ENCODE assay signal across 11 cellular contexts in genomic region chr14:99522457-99522891, GRCh38. TPM values are rescaled to one million over a fixed set of nuclear protein-coding genes. Genes with fewer than 3 reads are reported as not detected.
DNase-seq lines count a peak whose midpoint lies in the region; ATAC-seq and TF ChIP-seq lines count a peak whose summit lies in the region.
"Had no signal": no experiment of that assay in that cellular context is flagged by ENCODE, and none has a peak within 500 bp of the region (broad histone marks: within the 10 kb centered on the region; RNA-seq: fewer than 3 reads in every experiment).

No MANE protein-coding gene starts in this region.

- H3K9me3 Mint-ChIP-seq in nephron progenitor cell, result no peaks in the 10 kb centered on the region
- H3K9me3 Mint-ChIP-seq: activated CD4-positive, alpha-beta memory T cell treated with anti-CD3 and anti-CD28 coated beads, Interleukin-2, amount 10 ng/mL, durations not matched to agents 7 days and 5 days had no signal

- H3K4me3 Mint-ChIP-seq in nephron progenitor cell, result peak overlapping the region; percentile 63
- H3K4me3 Mint-ChIP-seq: activated CD4-positive, alpha-beta memory T cell treated with anti-CD3 and anti-CD28 coated beads, Interleukin-2, amount 10 ng/mL, durations not matched to agents 7 days and 5 days had no signal

- H3K36me3 ChIP-seq in esophagus squamous epithelium (peaks cover 0 to 28% (median 0%) of the 10 kb centered on the region in 3 donors), H7 (replicated peaks; ENCODE audit: control insufficient read depth, insufficient read depth, low read length) (no peaks in the 10 kb centered on the region)

- 24 to 40% methylated on average over 4 of the region's 12 CpGs for WGBS in esophagus squamous epithelium, 2 donors

- H3K27ac Mint-ChIP-seq in nephron progenitor cell, result peak overlapping the region; percentile 89
- H3K27ac Mint-ChIP-seq: activated CD4-positive, alpha-beta memory T cell treated with anti-CD3 and anti-CD28 coated beads, Interleukin-2, amount 10 ng/mL, durations not matched to agents 7 days and 5 days had no signal

- H3K9me3 ChIP-seq in esophagus squamous epithelium, result no peaks in the 10 kb centered on the region

- DNase-seq in EL, result peak; percentile 84
- peak; percentile 32 for DNase-seq in NCI-H510A (lab: John Stamatoyannopoulos, UW)
- DNase-seq in esophagus squamous epithelium (lab: John Stamatoyannopoulos, UW), result no peak
- peak; percentile 53 for DNase-seq in nephron progenitor cell
- no peak for DNase-seq in amygdala (lab: John Stamatoyannopoulos, UW)
- DNase-seq in activated CD4-positive, alpha-beta T cell treated with anti-CD3 and anti-CD28 coated beads, Interleukin-2, amount 50 U/mL, for 4 hours, result no peak
- no peak for DNase-seq in H7
- DNase-seq: activated CD4-positive, alpha-beta memory T cell treated with anti-CD3 and anti-CD28 coated beads, Interleukin-2, amount 10 ng/mL, durations not matched to agents 7 days and 5 days; NCI-H526 had no signal

- intact Hi-C loops in esophagus squamous epithelium (cut with DNase I), result no loop called here

- H3K36me3 Mint-ChIP-seq in nephron progenitor cell (ENCODE audit: low read depth), result no peaks in the 10 kb centered on the region

- no peak for TF ChIP-seq POLR2A in esophagus squamous epithelium (IDR thresholded peaks at IDR 0.05)

- peaks cover 76% of the 10 kb centered on the region for H3K4me1 Mint-ChIP-seq in nephron progenitor cell

- H3K27ac ChIP-seq in esophagus squamous epithelium, result peak overlapping the region in 3 of 4 donors; percentile 67 to 78 (median 68)
- H3K27ac ChIP-seq: coronary artery had no signal

- H3K4me1 ChIP-seq in esophagus squamous epithelium, result peaks cover 18 to 53% (median 21%) of the 10 kb centered on the region in 3 donors

- no peaks in the 10 kb centered on the region for H3K27me3 ChIP-seq in esophagus squamous epithelium
- H3K27me3 ChIP-seq in H7 (ENCODE audit: control insufficient read depth, insufficient read depth, low read length), result no peaks in the 10 kb centered on the region

- no peaks in the 10 kb centered on the region for H3K27me3 Mint-ChIP-seq in nephron progenitor cell (ENCODE audit: low read depth, poor library complexity)
- H3K27me3 Mint-ChIP-seq: activated CD4-positive, alpha-beta memory T cell treated with anti-CD3 and anti-CD28 coated beads, Interleukin-2, amount 10 ng/mL, durations not matched to agents 7 days and 5 days had no signal

- ATAC-seq in HG03280 (IDR thresholded peaks at IDR 0.05; ENCODE audit: unreplicated experiment), result no peak

- TF ChIP-seq CTCF in esophagus squamous epithelium (IDR thresholded peaks at IDR 0.05), result no peak
- TF ChIP-seq CTCF in nephron progenitor cell (IDR thresholded peaks at IDR 0.05), result no peak

- H3K4me3 ChIP-seq in esophagus squamous epithelium (no peak overlapping the region), H7 (ENCODE audit: insufficient read depth, low read depth, low read length) (no peak overlapping the region)
- H3K4me3 ChIP-seq: coronary artery had no signal

RNA-seq across cellular contexts. Expression of gene CCNK, which starts 41.3 kb away (rescaled TPM):
- 10 to 100 TPM; 13.4 to 39.9 (median 29.5) TPM for total RNA-seq in esophagus squamous epithelium
- 14.2 and 14.7 TPM in 2 replicates for total RNA-seq in H7 (2014; rRNA removed; shearing (Covaris generic))

RNA-seq across cellular contexts. Expression of gene SETD3, which starts 41.8 kb away (rescaled TPM):
- total RNA-seq in esophagus squamous epithelium, result 10 to 100 TPM; 29.1 to 65.4 (median 36.3) TPM
- total RNA-seq in H7 (2014; rRNA removed; shearing (Covaris generic)), result 60.0 and 70.2 TPM in 2 replicates

Comparison
In these comparisons a context has a peak if more than half of its experiments do, and no peak if none do; other contexts are left out.
1. DNase-seq: peak in EL (single experiment), NCI-H510A (single experiment) and nephron progenitor cell (single experiment); none in esophagus squamous epithelium (single experiment), amygdala (0 of 56), activated CD4-positive, alpha-beta T cell treated with anti-CD3 and anti-CD28 coated beads, Interleukin-2, amount 50 U/mL, for 4 hours (0 of 2) and H7 (single experiment).